ENCODE assay signal across 8 cellular contexts in genomic region chr5:14204785-14205321, GRCh38.
DNase-seq lines count a peak whose midpoint lies in the region; ATAC-seq, FAIRE-seq and TF ChIP-seq lines count a peak whose summit lies in the region.

No MANE protein-coding gene starts in this region.

- no peaks in the 10 kb centered on the region for H3K27me3 ChIP-seq in endothelial cell of umbilical vein (ENCODE audit: control insufficient read depth in 2 of 2, insufficient read depth in 2 of 2, low read length in 2 of 2)
- no peaks in the 10 kb centered on the region for H3K27me3 ChIP-seq in naive thymus-derived CD4-positive, alpha-beta T cell (ENCODE audit: control insufficient read depth in 2 of 2, insufficient read depth in 2 of 2, low read length in 2 of 2)
- no peaks in the 10 kb centered on the region for H3K27me3 ChIP-seq in effector memory CD4-positive, alpha-beta T cell (replicated peaks; ENCODE audit: control insufficient read depth, insufficient read depth, low read length, poor library complexity, severe bottlenecking)

- peaks cover 82% of the 10 kb centered on the region for H3K4me1 ChIP-seq in endothelial cell of umbilical vein (ENCODE audit: control insufficient read depth, extremely low read depth, insufficient read depth, low read length)
- no peaks in the 10 kb centered on the region for H3K4me1 ChIP-seq in naive thymus-derived CD4-positive, alpha-beta T cell (ENCODE audit: control insufficient read depth in 2 of 2, insufficient read depth in 2 of 2, low read length in 2 of 2)
- H3K4me1 ChIP-seq in effector memory CD4-positive, alpha-beta T cell (ENCODE audit: control insufficient read depth, insufficient read depth, low read length, poor library complexity, severe bottlenecking) = no peaks in the 10 kb centered on the region

- H3K9me3 Mint-ChIP-seq in naive thymus-derived CD4-positive, alpha-beta T cell = no peaks in the 10 kb centered on the region
- no peaks in the 10 kb centered on the region for H3K9me3 Mint-ChIP-seq in activated CD8-positive, alpha-beta T cell treated with anti-CD3 and anti-CD28 coated beads, Interleukin-2, amount 10 ng/mL, durations not matched to agents 7 days and 5 days (ENCODE audit: insufficient read depth)

- H3K36me3 Mint-ChIP-seq in naive thymus-derived CD4-positive, alpha-beta T cell = no peaks in the 10 kb centered on the region
- H3K36me3 Mint-ChIP-seq in activated CD8-positive, alpha-beta T cell treated with anti-CD3 and anti-CD28 coated beads, Interleukin-2, amount 10 ng/mL, durations not matched to agents 7 days and 5 days (ENCODE audit: low read depth) = no peaks in the 10 kb centered on the region

- H2AFZ ChIP-seq in endothelial cell of umbilical vein (ENCODE audit: low read depth, low read length) = no peak overlapping the region

- peak overlapping the region in 3 of 10 donors; percentile 4 to 24 (median 16) for H3K4me3 Mint-ChIP-seq in naive thymus-derived CD4-positive, alpha-beta T cell
- no peak overlapping the region for H3K4me3 Mint-ChIP-seq in activated CD8-positive, alpha-beta T cell treated with anti-CD3 and anti-CD28 coated beads, Interleukin-2, amount 10 ng/mL, durations not matched to agents 7 days and 5 days

- TF ChIP-seq CTCF in GM12864 (IDR thresholded peaks at IDR 0.05; ENCODE audit: low read depth, low read length, missing control alignments) (no peak), endothelial cell of umbilical vein (IDR thresholded peaks at IDR 0.05; ENCODE audit: extremely low read depth in 1 of 2, insufficient read depth in 1 of 2, low read depth in 1 of 2, low read length in 2 of 2) (no peak)

- POLR2A ChIA-PET in endothelial cell of umbilical vein (lab: Charles Lee) = interaction anchor here (1.0 to 1.8 kb wide), 5 partner anchors 15 to 65 kb away, joined by 3 to 5 read pairs (median 4); no protein-coding TSS in a partner anchor
- POLR2A ChIA-PET in naive thymus-derived CD4-positive, alpha-beta T cell (lab: Charles Lee) = no interaction called here
- POLR2A ChIA-PET in activated CD8-positive, alpha-beta T cell treated with anti-CD3 and anti-CD28 coated beads, Interleukin-2, amount 10 ng/mL, durations not matched to agents 7 days and 5 days (lab: Charles Lee) = interaction anchor here (0.6 kb wide), 1 partner anchor 40 kb away, joined by 3 read pairs; no protein-coding TSS in a partner anchor

- dilution Hi-C loops in endothelial cell of umbilical vein (cut with MboI; ENCODE audit: extremely low pct_ligation_motif_present, low sequenced_read_pairs) = no loop called here

- H3K4me3 ChIP-seq in GM12864 (ENCODE audit: low read depth, low read length) (peak overlapping the region; percentile 14; the same call in 1 of the 2 replicates), endothelial cell of umbilical vein (replicated peaks in 1 of 3; ENCODE audit: insufficient read depth in 1 of 3, low read depth in 1 of 3, low read length in 3 of 3) (peak overlapping the region in 1 of 3 experiments; percentile 14)
- no peak overlapping the region for H3K4me3 ChIP-seq in naive thymus-derived CD4-positive, alpha-beta T cell (ENCODE audit: low read length)
- no peak overlapping the region for H3K4me3 ChIP-seq in effector memory CD4-positive, alpha-beta T cell (ENCODE audit: insufficient read depth, low read depth, low read length, poor library complexity, severe bottlenecking)

- H3K4me1 Mint-ChIP-seq in naive thymus-derived CD4-positive, alpha-beta T cell = peaks cover 0 to 20% (median 11%) of the 10 kb centered on the region in 7 donors
- peaks cover 10% of the 10 kb centered on the region for H3K4me1 Mint-ChIP-seq in activated CD8-positive, alpha-beta T cell treated with anti-CD3 and anti-CD28 coated beads, Interleukin-2, amount 10 ng/mL, durations not matched to agents 7 days and 5 days (ENCODE audit: low read depth)

- no peak overlapping the region for H3K27ac Mint-ChIP-seq in naive thymus-derived CD4-positive, alpha-beta T cell
- no peak overlapping the region for H3K27ac Mint-ChIP-seq in activated CD8-positive, alpha-beta T cell treated with anti-CD3 and anti-CD28 coated beads, Interleukin-2, amount 10 ng/mL, durations not matched to agents 7 days and 5 days

- intact Hi-C loops in endothelial cell of umbilical vein (cut with micrococcal nuclease) = loop anchor here (1.0 to 5.0 kb wide), 6 partner anchors 18 to 168 kb away; no protein-coding TSS in a partner anchor
- intact Hi-C loops in naive thymus-derived CD4-positive, alpha-beta T cell (cut with micrococcal nuclease) = no loop called here

- CTCF ChIA-PET in endothelial cell of umbilical vein (lab: Charles Lee) = interaction anchor here (0.6 to 2.3 kb wide), 8 partner anchors 9 to 65 kb away, joined by 3 to 14 read pairs (median 4); no protein-coding TSS in a partner anchor
- CTCF ChIA-PET in naive thymus-derived CD4-positive, alpha-beta T cell (lab: Charles Lee) = no interaction called here
- CTCF ChIA-PET in activated CD8-positive, alpha-beta T cell treated with anti-CD3 and anti-CD28 coated beads, Interleukin-2, amount 10 ng/mL, durations not matched to agents 7 days and 5 days (lab: Charles Lee) = no interaction called here

- BruUV-seq in endothelial cell of umbilical vein (replicated peaks; lab: Mats Ljungman, UMichigan) = TSS peak; percentile 54

- H3K9me3 ChIP-seq in endothelial cell of umbilical vein (replicated peaks; ENCODE audit: control insufficient read depth, insufficient read depth, low read length) = no peaks in the 10 kb centered on the region
- no peaks in the 10 kb centered on the region for H3K9me3 ChIP-seq in naive thymus-derived CD4-positive, alpha-beta T cell (ENCODE audit: control insufficient read depth in 2 of 3, low read length in 3 of 3)
- H3K9me3 ChIP-seq in effector memory CD4-positive, alpha-beta T cell (ENCODE audit: control insufficient read depth, low read length) = no peaks in the 10 kb centered on the region

- H4K20me1 ChIP-seq in endothelial cell of umbilical vein (replicated peaks; ENCODE audit: control insufficient read depth, extremely low read depth, insufficient read depth, low read length) = no peaks in the 10 kb centered on the region

- no peaks in the 10 kb centered on the region for H3K36me3 ChIP-seq in endothelial cell of umbilical vein (ENCODE audit: control insufficient read depth in 2 of 2, extremely low read depth in 1 of 2, insufficient read depth in 2 of 2, low read length in 2 of 2)
- no peaks in the 10 kb centered on the region for H3K36me3 ChIP-seq in naive thymus-derived CD4-positive, alpha-beta T cell (ENCODE audit: control insufficient read depth in 2 of 3, insufficient read depth in 3 of 3, low read length in 3 of 3)
- no peaks in the 10 kb centered on the region for H3K36me3 ChIP-seq in effector memory CD4-positive, alpha-beta T cell (ENCODE audit: control insufficient read depth, insufficient read depth, low read length)

- H3K9me1 ChIP-seq in endothelial cell of umbilical vein (replicated peaks; ENCODE audit: control insufficient read depth, extremely low read depth, insufficient read depth, low read length) = no peaks in the 10 kb centered on the region

- H3K27me3 Mint-ChIP-seq in naive thymus-derived CD4-positive, alpha-beta T cell = peaks cover 8 to 31% (median 27%) of the 10 kb centered on the region in 5 donors
- H3K27me3 Mint-ChIP-seq in activated CD8-positive, alpha-beta T cell treated with anti-CD3 and anti-CD28 coated beads, Interleukin-2, amount 10 ng/mL, durations not matched to agents 7 days and 5 days (ENCODE audit: low read depth) = peaks cover 15% of the 10 kb centered on the region

- peak; percentile 43 for ATAC-seq in naive thymus-derived CD4-positive, alpha-beta T cell
- no peak for ATAC-seq in activated CD8-positive, alpha-beta T cell treated with anti-CD3 and anti-CD28 coated beads, Interleukin-2, amount 10 ng/mL, durations not matched to agents 7 days and 5 days
- ATAC-seq in GM21528 (IDR thresholded peaks at IDR 0.05; ENCODE audit: low FRiP score, unreplicated experiment) (no peak), GM19035 (IDR thresholded peaks at IDR 0.05; ENCODE audit: unreplicated experiment) (no peak)

- H3K27ac ChIP-seq in endothelial cell of umbilical vein (ENCODE audit: insufficient read depth, low read depth, low read length) = peak overlapping the region; percentile 87
- no peak overlapping the region for H3K27ac ChIP-seq in naive thymus-derived CD4-positive, alpha-beta T cell (ENCODE audit: low read depth, low read length)
- H3K27ac ChIP-seq in effector memory CD4-positive, alpha-beta T cell (ENCODE audit: insufficient read depth, low read length, poor library complexity, severe bottlenecking) = no peak overlapping the region

- DNase-seq in GM12864 (ENCODE audit: low read depth) (no peak), NCI-H69 (lab: John Stamatoyannopoulos, UW) (peak; percentile 75), endothelial cell of umbilical vein (ENCODE audit: low read depth, low spot score) (peak; percentile 93)
- DNase-seq in naive thymus-derived CD4-positive, alpha-beta T cell = no peak
- no peak for DNase-seq in activated CD8-positive, alpha-beta T cell treated with anti-CD3 and anti-CD28 coated beads, Interleukin-2, amount 10 ng/mL, durations not matched to agents 7 days and 5 days
- DNase-seq in effector memory CD4-positive, alpha-beta T cell = no peak

- no peak for TF ChIP-seq POLR2A in endothelial cell of umbilical vein (IDR thresholded peaks at IDR 0.05; ENCODE audit: low read depth, low read length)

- FAIRE-seq in endothelial cell of umbilical vein (lab: Jason Lieb, UNC) = peak; percentile 79

- H3K79me2 ChIP-seq in endothelial cell of umbilical vein (ENCODE audit: control insufficient read depth, insufficient read depth, low read length) = peaks cover 86% of the 10 kb centered on the region

- H3K4me2 ChIP-seq in endothelial cell of umbilical vein (ENCODE audit: insufficient read depth, low read length) = peak overlapping the region; percentile 19

- H3K9ac ChIP-seq in endothelial cell of umbilical vein (replicated peaks; ENCODE audit: extremely low read depth, insufficient read depth, low read length) = peak overlapping the region; percentile 79

TF ChIP-seq in endothelial cell of umbilical vein, 7 proteins besides CTCF, POLR2A, EP300 and RAD21:
- TF ChIP-seq FOS (IDR thresholded peaks at IDR 0.05; ENCODE audit: borderline replicate concordance, insufficient read depth, low read length) = peak; percentile 33
- TF ChIP-seq JUN (IDR thresholded peaks at IDR 0.05; ENCODE audit: borderline replicate concordance, insufficient read depth, insufficient read length, low read depth) = no peak
- TF ChIP-seq POLR2AphosphoS5 (IDR thresholded peaks at IDR 0.05; ENCODE audit: insufficient read depth, low read depth, low read length) = peak; percentile 70
- TF ChIP-seq EZH2 (IDR thresholded peaks at IDR 0.05; ENCODE audit: borderline replicate concordance, low read depth, low read length, severe bottlenecking) = no peak
- TF ChIP-seq, protein P1, sequence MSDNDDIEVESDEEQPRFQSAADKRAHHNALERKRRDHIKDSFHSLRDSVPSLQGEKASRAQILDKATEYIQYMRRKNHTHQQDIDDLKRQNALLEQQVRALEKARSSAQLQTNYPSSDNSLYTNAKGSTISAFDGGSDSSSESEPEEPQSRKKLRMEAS (IDR thresholded peaks at IDR 0.05; ENCODE audit: insufficient read depth, insufficient read length) = peak; percentile 73
- peak; percentile 79 for TF ChIP-seq GATA2 (IDR thresholded peaks at IDR 0.05; ENCODE audit: insufficient read depth, insufficient read length, low read depth, low read length)
- TF ChIP-seq MYC (IDR thresholded peaks at IDR 0.05; ENCODE audit: low read depth, low read length) = peak; percentile 44

Comparison
In these comparisons a context has a peak if more than half of its experiments do, and no peak if none do; other contexts are left out.
1. DNase-seq: peak in NCI-H69 (single experiment) and endothelial cell of umbilical vein (single experiment); none in GM12864 (single experiment), naive thymus-derived CD4-positive, alpha-beta T cell (0 of 9), activated CD8-positive, alpha-beta T cell treated with anti-CD3 and anti-CD28 coated beads, Interleukin-2, amount 10 ng/mL, durations not matched to agents 7 days and 5 days (single experiment) and effector memory CD4-positive, alpha-beta T cell (0 of 3).